19 cellular contexts compared by ENCODE assay signal in genomic region chr5:51990661-51991180, GRCh38.
"Had no signal": no experiment of that assay in that cellular context is flagged by ENCODE, and none has a peak within 500 bp of the region (broad histone marks: within the 10 kb centered on the region; RNA-seq: fewer than 3 reads in every experiment).

No MANE protein-coding gene starts in this region.

- ATAC-seq: psoas muscle; right cardiac atrium; right lobe of liver; stimulated activated effector memory CD8-positive, alpha-beta T cell treated with anti-CD3 and anti-CD28 coated beads, Interleukin-12 subunit alpha, Interleukin-12 subunit beta, amount 100 ng/mL, for 72 hours; stimulated activated naive B cell treated with anti-CD40 and anti-IgM and Interleukin-4, amounts not matched to agents 10 μg/mL and 1 μg/mL and 100 μg/mL, for 72 hours had no signal

- DNase-seq: occipital lobe; ovary; posterior cingulate gyrus; psoas muscle; right cardiac atrium; right lobe of liver; sigmoid colon; small intestine; stimulated activated CD4-positive, alpha-beta T cell treated with anti-CD3 and anti-CD28 coated beads, Interleukin-15, amount 100 ng/mL, for 24 hours; stimulated activated CD4-positive, alpha-beta T cell treated with anti-CD3 and anti-CD28 coated beads, Interleukin-2, amount 100 ng/mL, for 24 hours; stimulated activated CD4-positive, alpha-beta T cell treated with anti-CD3 and anti-CD28 coated beads, Interleukin-2, amount 100 ng/mL, for 48 hours; stimulated activated CD4-positive, alpha-beta T cell treated with anti-CD3 and anti-CD28 coated beads, Interleukin-4, amount 100 ng/mL, for 24 hours; stimulated activated naive B cell treated with anti-CD40 and anti-IgM and Interleukin-4, amounts not matched to agents 10 μg/mL and 1 μg/mL and 100 μg/mL, for 72 hours; stimulated activated naive CD4-positive, alpha-beta T cell treated with Interleukin-2 at 50 U/mL for 16 hours; stomach; thyroid gland; trophoblast cell; upper lobe of left lung had no signal
